In genomic region chr11:114151631-114152030, GRCh38 we compare ENCODE assay signal across 20 cellular contexts.
DNase-seq lines count a peak whose midpoint lies in the region; TF ChIP-seq lines count a peak whose summit lies in the region.
"Had no signal": no experiment of that assay in that cellular context is flagged by ENCODE, and none has a peak within 500 bp of the region (broad histone marks: within the 10 kb centered on the region; RNA-seq: fewer than 3 reads in every experiment).

No MANE protein-coding gene starts in this region.

- TF ChIP-seq CTCF in esophagus muscularis mucosa (IDR thresholded peaks at IDR 0.05) (no peak), prostate gland (IDR thresholded peaks at IDR 0.05) (no peak), transverse colon (IDR thresholded peaks at IDR 0.05) (no peak)

- H3K36me3 ChIP-seq in adipocyte (ENCODE audit: control insufficient read depth, insufficient read depth, low read length, severe bottlenecking) (peaks cover 20% of the 10 kb centered on the region), esophagus muscularis mucosa (peaks cover 4 to 15% (median 12%) of the 10 kb centered on the region in 4 donors), prostate gland (peaks cover 0 to 4% of the 10 kb centered on the region in 2 donors), transverse colon (peaks cover 0 to 4% (median 0%) of the 10 kb centered on the region in 4 donors)
- H3K36me3 ChIP-seq: cardiac muscle cell, HAP-1 had no signal

- DNase-seq in adipocyte (ENCODE audit: low read depth): no peak
- DNase-seq in esophagus muscularis mucosa (ENCODE audit: extremely low spot score): no peak
- DNase-seq in prostate gland (ENCODE audit: low spot score): no peak
- DNase-seq in transverse colon: no peak
- DNase-seq in NCI-H2081 (lab: John Stamatoyannopoulos, UW): no peak
- DNase-seq in activated T-cell treated with anti-CD3 and anti-CD28 coated beads, Interleukin-2, amount 50 U/mL, for 48 hours: no peak
- no peak for DNase-seq in GDM1 (lab: John Stamatoyannopoulos, UW)
- DNase-seq: activated B cell treated with CpG ODN at 0.5 μM for 24 hours; activated CD4-positive, alpha-beta T cell treated with anti-CD3 and anti-CD28 coated beads, Interleukin-2, amount 50 U/mL, for 4 hours; activated effector memory CD4-positive, alpha-beta T cell treated with anti-CD3 and anti-CD28 coated beads, Interleukin-2, amount 50 U/mL, for 16 hours; DMS53; heart left ventricle; NCI-H1694; NCI-H526 treated with DMSO at 0.1 percent for 48 hours; stimulated activated CD4-positive, alpha-beta T cell treated with anti-CD3 and anti-CD28 coated beads, Interleukin-12 subunit alpha, Interleukin-12 subunit beta, amount 100 ng/mL, for 4 hours; stimulated activated naive CD8-positive, alpha-beta T cell treated with anti-CD3 and anti-CD28 coated beads, Interleukin-15, amount 100 ng/mL, for 72 hours; T-helper 9 cell had no signal

- H3K4me1 ChIP-seq in adipocyte (ENCODE audit: control insufficient read depth, insufficient read depth, low read length) (peaks cover 95% of the 10 kb centered on the region), esophagus muscularis mucosa (peaks cover 98 to 100% (median 99%) of the 10 kb centered on the region in 4 donors), prostate gland (replicated peaks) (peaks cover 18% of the 10 kb centered on the region), transverse colon (peaks cover 53 to 83% (median 69%) of the 10 kb centered on the region in 4 donors)
- H3K4me1 ChIP-seq: HAP-1 had no signal

- no peak for TF ChIP-seq EP300 in esophagus muscularis mucosa (IDR thresholded peaks at IDR 0.05)
- no peak for TF ChIP-seq EP300 in transverse colon (IDR thresholded peaks at IDR 0.05; ENCODE audit: low read depth)

- H3K9me3 ChIP-seq in adipocyte (ENCODE audit: control insufficient read depth, low read length): no peaks in the 10 kb centered on the region
- H3K9me3 ChIP-seq in esophagus muscularis mucosa: no peaks in the 10 kb centered on the region
- H3K9me3 ChIP-seq in prostate gland: no peaks in the 10 kb centered on the region
- no peaks in the 10 kb centered on the region for H3K9me3 ChIP-seq in transverse colon
- H3K9me3 ChIP-seq: HAP-1, heart left ventricle had no signal

- H3K9ac ChIP-seq in adipocyte (ENCODE audit: low read length): peak overlapping the region; percentile 62

- intact Hi-C loops in esophagus muscularis mucosa (cut with DNase I): no loop called here
- intact Hi-C loops in prostate gland (cut with DNase I): no loop called here
- intact Hi-C loops in transverse colon (cut with DNase I; ENCODE audit: low total_unique reads): no loop called here

- H3K4me3 ChIP-seq in adipocyte (ENCODE audit: low read length) (no peak overlapping the region), esophagus muscularis mucosa (no peak overlapping the region), prostate gland (no peak overlapping the region), transverse colon (no peak overlapping the region)
- H3K4me3 ChIP-seq: cardiac muscle cell, HAP-1, heart left ventricle, K562 had no signal

- in situ Hi-C loops in transverse colon (cut with MboI; ENCODE audit: low pct_ligation_motif_present in 1 of 4, low pct_unique_long_range_greater_than_20kb in 1 of 4, low sequenced_read_pairs in 3 of 4): no loop called here

- TF ChIP-seq POLR2A in esophagus muscularis mucosa (IDR thresholded peaks at IDR 0.05; ENCODE audit: low read depth) (no peak), prostate gland (IDR thresholded peaks at IDR 0.05) (no peak), transverse colon (IDR thresholded peaks at IDR 0.05) (no peak)

- H3K27me3 ChIP-seq in adipocyte (replicated peaks; ENCODE audit: control insufficient read depth, insufficient read depth, low read length) (no peaks in the 10 kb centered on the region), esophagus muscularis mucosa (no peaks in the 10 kb centered on the region), prostate gland (replicated peaks; ENCODE audit: insufficient read depth) (no peaks in the 10 kb centered on the region), transverse colon (no peaks in the 10 kb centered on the region)
- H3K27me3 ChIP-seq: cardiac muscle cell, heart left ventricle had no signal

- 100% methylated on average over 1 of the region's 2 CpGs for WGBS in esophagus muscularis mucosa
- WGBS in prostate gland: 91% methylated on average over 2 of the region's 2 CpGs
- WGBS in transverse colon (ENCODE audit: low coverage in 1 of 2), 2 donors: 98% methylated on average over 2 of the region's 2 CpGs; no CpG with 5 or more reads in 1 of the 2 donors

- peak overlapping the region; percentile 97 to 100 (median 98) for H3K27ac ChIP-seq in esophagus muscularis mucosa (replicated peaks in 1 of 4)
- H3K27ac ChIP-seq in prostate gland: peak overlapping the region; percentile 99
- peak overlapping the region; percentile 0 to 96 (median 80) for H3K27ac ChIP-seq in transverse colon
- H3K27ac ChIP-seq: cardiac muscle cell had no signal
